ENCODE assay signal across 8 cellular contexts in the genomic region with DNA sequence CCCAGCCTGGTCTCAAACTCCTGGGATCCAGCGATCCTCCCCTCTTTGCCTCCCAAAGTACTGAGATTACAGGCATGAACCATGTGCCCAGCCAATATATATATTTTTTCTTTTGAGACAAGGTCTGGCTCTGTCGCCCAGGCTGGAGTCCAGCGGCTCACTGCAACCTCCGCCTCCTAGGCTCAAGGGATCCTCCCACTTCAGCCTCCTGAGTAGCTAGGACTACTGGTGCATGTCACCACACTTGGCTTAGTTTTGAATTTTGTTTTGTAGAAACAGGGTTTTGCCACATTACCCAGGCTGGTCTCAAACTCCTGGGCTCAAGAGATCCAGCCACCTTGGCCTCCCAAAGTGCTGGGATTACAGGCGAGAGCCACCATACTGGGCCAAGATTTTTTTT.
DNase-seq lines count a peak whose midpoint lies in the region; ATAC-seq and TF ChIP-seq lines count a peak whose summit lies in the region.
"Not testable (repeated sequence)": the region's sequence is repeated elsewhere in the genome, so short reads cannot be mapped to it uniquely, and the experiment has no call there.

No MANE protein-coding gene starts in this region.

- H3K27me3 Mint-ChIP-seq in T-helper 2 cell treated with Interferon-gamma antibody and Interleukin-4, amounts not matched to agents 5 μg/mL and 100 μg/mL, for 36 hours (ENCODE audit: low read depth) = peaks cover 20% of the 10 kb centered on the region
- H3K27me3 Mint-ChIP-seq in natural killer cell treated with Interleukin-12 subunit alpha and Interleukin-12 subunit beta and Interleukin-15 and Interleukin-18, amount 100 ng/mL, for 72 hours = peaks cover 14 to 15% of the 10 kb centered on the region in 2 donors

- not testable (repeated sequence) for H3K9me3 Mint-ChIP-seq in T-helper 2 cell treated with Interferon-gamma antibody and Interleukin-4, amounts not matched to agents 5 μg/mL and 100 μg/mL, for 36 hours; natural killer cell treated with Interleukin-12 subunit alpha and Interleukin-12 subunit beta and Interleukin-15 and Interleukin-18, amount 100 ng/mL, for 72 hours

- not testable (repeated sequence) for H3K4me1 ChIP-seq in ascending aorta; thoracic aorta (ENCODE audit: control insufficient read depth in 1 of 2, low read depth in 2 of 2)
- H3K4me1 ChIP-seq in heart right ventricle = peaks cover 0 to 14% (median 6%) of the 10 kb centered on the region in 9 donors

- intact Hi-C loops in ascending aorta (cut with DNase I) = not testable (repeated sequence)
- intact Hi-C loops in heart right ventricle (cut with DNase I) = loop anchor here in 3 of 10 donors (5.0 kb wide), 1 partner anchor 692 kb away; no protein-coding TSS in a partner anchor

- TF ChIP-seq CTCF in ascending aorta (IDR thresholded peaks at IDR 0.05); heart right ventricle (IDR thresholded peaks at IDR 0.05); thoracic aorta (IDR thresholded peaks at IDR 0.05): not testable (repeated sequence)

- H3K27me3 ChIP-seq in ascending aorta; thoracic aorta (replicated peaks; ENCODE audit: insufficient read depth): not testable (repeated sequence)
- H3K27me3 ChIP-seq in heart right ventricle = peaks cover 0 to 20% (median 5%) of the 10 kb centered on the region in 7 donors

- peak; percentile 23 for DNase-seq in DMS53 (lab: John Stamatoyannopoulos, UW)
- not testable (repeated sequence) for DNase-seq in T-helper 2 cell treated with Interferon-gamma antibody and Interleukin-4, amounts not matched to agents 5 μg/mL and 100 μg/mL, for 36 hours (ENCODE audit: low spot score); ascending aorta (ENCODE audit: low spot score in 2 of 2); heart right ventricle; natural killer cell treated with Interleukin-12 subunit alpha and Interleukin-12 subunit beta and Interleukin-15 and Interleukin-18, amount 100 ng/mL, for 72 hours (ENCODE audit: low spot score); thoracic aorta (ENCODE audit: low spot score)

- not testable (repeated sequence) for H3K27ac Mint-ChIP-seq in T-helper 2 cell treated with Interferon-gamma antibody and Interleukin-4, amounts not matched to agents 5 μg/mL and 100 μg/mL, for 36 hours; natural killer cell treated with Interleukin-12 subunit alpha and Interleukin-12 subunit beta and Interleukin-15 and Interleukin-18, amount 100 ng/mL, for 72 hours

- H3K27ac ChIP-seq in ascending aorta = peak overlapping the region; percentile 27 to 67
- H3K27ac ChIP-seq in heart right ventricle = peak overlapping the region in 8 of 10 donors; percentile 51 to 93 (median 78)
- H3K27ac ChIP-seq in thoracic aorta = not testable (repeated sequence)

- 91 to 94% methylated on average over 5 of the region's 5 CpGs for WGBS in heart right ventricle, 2 donors

- not testable (repeated sequence) for H3K9me3 ChIP-seq in ascending aorta, heart right ventricle, thoracic aorta

- H3K36me3 ChIP-seq in ascending aorta, heart right ventricle, thoracic aorta: not testable (repeated sequence)

- not testable (repeated sequence) for H3K4me3 ChIP-seq in ascending aorta
- H3K4me3 ChIP-seq in heart right ventricle (peak overlapping the region in 6 of 10 donors; percentile 36 to 57 (median 54)), thoracic aorta (peak overlapping the region; percentile 62)

- ATAC-seq in GM21367 (IDR thresholded peaks at IDR 0.05; ENCODE audit: unreplicated experiment) (peak; percentile 36), HG03460 (IDR thresholded peaks at IDR 0.05; ENCODE audit: unreplicated experiment) (peak; percentile 34)
- not testable (repeated sequence) for ATAC-seq in heart right ventricle; natural killer cell treated with Interleukin-12 subunit alpha and Interleukin-12 subunit beta and Interleukin-15 and Interleukin-18, amount 100 ng/mL, for 72 hours; thoracic aorta (ENCODE audit: insufficient number of reproducible peaks, low FRiP score, low read depth)

- H3K36me3 Mint-ChIP-seq in T-helper 2 cell treated with Interferon-gamma antibody and Interleukin-4, amounts not matched to agents 5 μg/mL and 100 μg/mL, for 36 hours (ENCODE audit: low read depth); natural killer cell treated with Interleukin-12 subunit alpha and Interleukin-12 subunit beta and Interleukin-15 and Interleukin-18, amount 100 ng/mL, for 72 hours: not testable (repeated sequence)

- not testable (repeated sequence) for H3K4me1 Mint-ChIP-seq in T-helper 2 cell treated with Interferon-gamma antibody and Interleukin-4, amounts not matched to agents 5 μg/mL and 100 μg/mL, for 36 hours (ENCODE audit: low read depth)
- H3K4me1 Mint-ChIP-seq in natural killer cell treated with Interleukin-12 subunit alpha and Interleukin-12 subunit beta and Interleukin-15 and Interleukin-18, amount 100 ng/mL, for 72 hours (ENCODE audit: low read depth in 2 of 2) = peaks cover 4 to 12% of the 10 kb centered on the region in 2 donors

- peak overlapping the region; percentile 68 for H3K4me3 Mint-ChIP-seq in T-helper 2 cell treated with Interferon-gamma antibody and Interleukin-4, amounts not matched to agents 5 μg/mL and 100 μg/mL, for 36 hours
- H3K4me3 Mint-ChIP-seq in natural killer cell treated with Interleukin-12 subunit alpha and Interleukin-12 subunit beta and Interleukin-15 and Interleukin-18, amount 100 ng/mL, for 72 hours = peak overlapping the region; percentile 50
